ENCODE assay signal across 10 cellular contexts in genomic region chr2:181829230-181829629, GRCh38.
"Had no signal": no experiment of that assay in that cellular context is flagged by ENCODE, and none has a peak within 500 bp of the region (broad histone marks: within the 10 kb centered on the region; RNA-seq: fewer than 3 reads in every experiment).

No MANE protein-coding gene starts in this region.

- H3K27me3 Mint-ChIP-seq: IgD-negative memory B cell had no signal

- H3K27ac ChIP-seq: GM23248, HL-60 had no signal

- DNase-seq: GM23248, GOT3, H7, HFFc6, KBM-7 had no signal

- H3K27ac Mint-ChIP-seq: HFFc6, IgD-negative memory B cell had no signal

- H3K9me3 ChIP-seq: HAP-1 had no signal

- H3K9me3 Mint-ChIP-seq: HFFc6, IgD-negative memory B cell had no signal

- H2AFZ ChIP-seq: GM23248 had no signal

- H3K4me3 ChIP-seq: GM23248, HAP-1 had no signal

- H3K4me1 ChIP-seq: HAP-1 had no signal

- H3K36me3 ChIP-seq: HAP-1 had no signal

- H3K4me3 Mint-ChIP-seq: HFFc6, IgD-negative memory B cell had no signal

- ATAC-seq: HCT116, HepG2 had no signal

- H3K9ac ChIP-seq: GM23248 had no signal
